In the genomic region with DNA sequence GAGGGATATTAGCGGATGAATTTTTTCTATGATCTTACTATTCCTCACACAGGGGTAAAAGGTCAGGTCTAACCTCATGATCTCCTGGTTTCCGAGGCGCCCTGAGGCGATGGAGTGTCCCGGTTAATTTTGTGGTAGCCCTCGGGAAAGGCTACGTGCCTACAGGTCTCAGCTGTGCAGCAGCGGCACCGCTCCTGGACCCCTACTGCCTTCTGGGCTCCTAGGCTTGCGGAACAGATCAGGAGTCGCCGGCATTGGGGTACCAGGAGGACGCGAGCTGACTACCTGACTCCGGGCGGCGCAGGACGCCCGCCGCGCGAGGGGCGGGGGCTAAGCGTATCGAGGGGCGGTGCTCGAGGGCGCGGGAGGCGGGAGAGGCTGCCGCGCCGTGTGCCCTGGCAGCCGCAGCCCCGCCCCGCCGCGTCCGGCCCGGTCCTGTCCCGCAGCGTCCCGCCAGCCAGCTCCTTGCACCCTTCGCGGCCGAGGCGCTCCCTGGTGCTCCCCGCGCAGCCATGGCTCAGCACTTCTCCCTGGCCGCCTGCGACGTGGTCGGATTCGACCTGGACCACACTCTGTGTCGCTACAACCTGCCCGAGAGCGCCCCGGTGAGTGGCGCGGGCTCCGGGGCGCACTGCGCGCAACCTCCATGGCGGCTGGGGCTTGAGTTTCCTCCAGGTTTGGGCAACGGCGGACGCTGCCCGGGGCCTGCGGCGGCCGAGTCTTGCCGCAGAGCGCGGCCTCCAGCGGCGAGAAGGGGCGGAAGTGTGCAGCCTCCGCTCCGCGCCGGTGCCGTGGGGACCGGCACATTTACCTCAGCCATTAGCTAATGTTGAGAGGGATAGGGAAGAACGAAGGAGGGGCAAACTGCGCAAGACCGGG, we compare ENCODE assay signal across 1 cellular context.
TF ChIP-seq lines count a peak whose summit lies in the region.

A gene (plus strand): TSS at position 435 of the 879 bp plus-strand sequence. CDS start 78 bp downstream, at position 513.

TF ChIP-seq in HepG2, 621 proteins besides CTCF, POLR2A, EP300 and RAD21 (continued from another document and continues in another):
- TF ChIP-seq, protein P1, sequence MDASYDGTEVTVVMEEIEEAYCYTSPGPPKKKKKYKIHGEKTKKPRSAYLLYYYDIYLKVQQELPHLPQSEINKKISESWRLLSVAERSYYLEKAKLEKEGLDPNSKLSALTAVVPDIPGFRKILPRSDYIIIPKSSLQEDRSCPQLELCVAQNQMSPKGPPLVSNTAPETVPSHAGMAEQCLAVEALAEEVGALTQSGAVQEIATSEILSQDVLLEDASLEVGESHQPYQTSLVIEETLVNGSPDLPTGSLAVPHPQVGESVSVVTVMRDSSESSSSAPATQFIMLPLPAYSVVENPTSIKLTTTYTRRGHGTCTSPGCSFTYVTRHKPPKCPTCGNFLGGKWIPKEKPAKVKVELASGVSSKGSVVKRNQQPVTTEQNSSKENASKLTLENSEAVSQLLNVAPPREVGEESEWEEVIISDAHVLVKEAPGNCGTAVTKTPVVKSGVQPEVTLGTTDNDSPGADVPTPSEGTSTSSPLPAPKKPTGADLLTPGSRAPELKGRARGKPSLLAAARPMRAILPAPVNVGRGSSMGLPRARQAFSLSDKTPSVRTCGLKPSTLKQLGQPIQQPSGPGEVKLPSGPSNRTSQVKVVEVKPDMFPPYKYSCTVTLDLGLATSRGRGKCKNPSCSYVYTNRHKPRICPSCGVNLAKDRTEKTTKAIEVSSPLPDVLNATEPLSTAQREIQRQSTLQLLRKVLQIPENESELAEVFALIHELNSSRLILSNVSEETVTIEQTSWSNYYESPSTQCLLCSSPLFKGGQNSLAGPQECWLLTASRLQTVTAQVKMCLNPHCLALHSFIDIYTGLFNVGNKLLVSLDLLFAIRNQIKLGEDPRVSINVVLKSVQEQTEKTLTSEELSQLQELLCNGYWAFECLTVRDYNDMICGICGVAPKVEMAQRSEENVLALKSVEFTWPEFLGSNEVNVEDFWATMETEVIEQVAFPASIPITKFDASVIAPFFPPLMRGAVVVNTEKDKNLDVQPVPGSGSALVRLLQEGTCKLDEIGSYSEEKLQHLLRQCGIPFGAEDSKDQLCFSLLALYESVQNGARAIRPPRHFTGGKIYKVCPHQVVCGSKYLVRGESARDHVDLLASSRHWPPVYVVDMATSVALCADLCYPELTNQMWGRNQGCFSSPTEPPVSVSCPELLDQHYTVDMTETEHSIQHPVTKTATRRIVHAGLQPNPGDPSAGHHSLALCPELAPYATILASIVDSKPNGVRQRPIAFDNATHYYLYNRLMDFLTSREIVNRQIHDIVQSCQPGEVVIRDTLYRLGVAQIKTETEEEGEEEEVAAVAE (CRISPR knock-in tag; IDR thresholded peaks at IDR 0.05; ENCODE audit: borderline replicate concordance): 0 out of 2 replicates have a peak, but pooled peaks have one; percentile 16
- TF ChIP-seq ZNF124 (CRISPR knock-in tag; IDR thresholded peaks at IDR 0.05) (peak; percentile 39; the same call in 1 of the 2 replicates), NFRKB (IDR thresholded peaks at IDR 0.05) (no peak), IRX3 (CRISPR knock-in tag; IDR thresholded peaks at IDR 0.05; ENCODE audit: borderline replicate concordance, low read depth) (no peak), PITX1 (CRISPR knock-in tag; IDR thresholded peaks at IDR 0.05) (peak; percentile 64), HES4 (CRISPR knock-in tag; IDR thresholded peaks at IDR 0.05; ENCODE audit: borderline replicate concordance) (peak; percentile 97), POLR2AphosphoS2 (IDR thresholded peaks at IDR 0.05; ENCODE audit: low read depth, low read length) (no peak), U2AF1 (optimal IDR thresholded peaks at IDR 0.05; ENCODE audit: low read depth, low read length) (peak; percentile 35), PHF5A (CRISPR knock-in tag; IDR thresholded peaks at IDR 0.05; ENCODE audit: low read depth, unreplicated experiment) (no peak), SP140L (CRISPR knock-in tag; IDR thresholded peaks at IDR 0.05; ENCODE audit: borderline replicate concordance) (0 out of 2 replicates have a peak, but pooled peaks have one; percentile 13), ZNF382 (CRISPR knock-in tag; IDR thresholded peaks at IDR 0.05; ENCODE audit: borderline replicate concordance) (no peak), ZNF841 (CRISPR knock-in tag; IDR thresholded peaks at IDR 0.05; ENCODE audit: borderline replicate concordance) (no peak; the same call in 1 of the 2 replicates), ZNF75D (CRISPR knock-in tag; IDR thresholded peaks at IDR 0.05; ENCODE audit: borderline replicate concordance) (no peak), ASH2L (IDR thresholded peaks at IDR 0.05; ENCODE audit: insufficient read length, low read depth, low read length) (peak; percentile 96), HHEX (CRISPR knock-in tag; IDR thresholded peaks at IDR 0.05) (no peak), ZNF570 (CRISPR knock-in tag; IDR thresholded peaks at IDR 0.05; ENCODE audit: borderline replicate concordance) (no peak), ZSCAN9 (CRISPR knock-in tag; IDR thresholded peaks at IDR 0.05; ENCODE audit: borderline replicate concordance) (peak; percentile 81; the same call in 1 of the 2 replicates), KLF11 (CRISPR knock-in tag; IDR thresholded peaks at IDR 0.05) (peak; percentile 30; the same call in 1 of the 2 replicates), ZNF256 (CRISPR knock-in tag; conservative IDR thresholded peaks at IDR 0.05) (0 out of 2 replicates have a peak, but pooled peaks have one; percentile 64), EHMT2 (IDR thresholded peaks at IDR 0.05; ENCODE audit: borderline replicate concordance, low read depth, low read length) (no peak), JUNB (CRISPR knock-in tag; IDR thresholded peaks at IDR 0.05; ENCODE audit: borderline replicate concordance) (no peak), ZNF446 (CRISPR knock-in tag; IDR thresholded peaks at IDR 0.05) (peak; percentile 92)
- TF ChIP-seq, protein P2, sequence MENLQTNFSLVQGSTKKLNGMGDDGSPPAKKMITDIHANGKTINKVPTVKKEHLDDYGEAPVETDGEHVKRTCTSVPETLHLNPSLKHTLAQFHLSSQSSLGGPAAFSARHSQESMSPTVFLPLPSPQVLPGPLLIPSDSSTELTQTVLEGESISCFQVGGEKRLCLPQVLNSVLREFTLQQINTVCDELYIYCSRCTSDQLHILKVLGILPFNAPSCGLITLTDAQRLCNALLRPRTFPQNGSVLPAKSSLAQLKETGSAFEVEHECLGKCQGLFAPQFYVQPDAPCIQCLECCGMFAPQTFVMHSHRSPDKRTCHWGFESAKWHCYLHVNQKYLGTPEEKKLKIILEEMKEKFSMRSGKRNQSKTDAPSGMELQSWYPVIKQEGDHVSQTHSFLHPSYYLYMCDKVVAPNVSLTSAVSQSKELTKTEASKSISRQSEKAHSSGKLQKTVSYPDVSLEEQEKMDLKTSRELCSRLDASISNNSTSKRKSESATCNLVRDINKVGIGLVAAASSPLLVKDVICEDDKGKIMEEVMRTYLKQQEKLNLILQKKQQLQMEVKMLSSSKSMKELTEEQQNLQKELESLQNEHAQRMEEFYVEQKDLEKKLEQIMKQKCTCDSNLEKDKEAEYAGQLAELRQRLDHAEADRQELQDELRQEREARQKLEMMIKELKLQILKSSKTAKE (CRISPR knock-in tag; IDR thresholded peaks at IDR 0.05; ENCODE audit: borderline replicate concordance): peak; percentile 57
- TF ChIP-seq, protein P3, sequence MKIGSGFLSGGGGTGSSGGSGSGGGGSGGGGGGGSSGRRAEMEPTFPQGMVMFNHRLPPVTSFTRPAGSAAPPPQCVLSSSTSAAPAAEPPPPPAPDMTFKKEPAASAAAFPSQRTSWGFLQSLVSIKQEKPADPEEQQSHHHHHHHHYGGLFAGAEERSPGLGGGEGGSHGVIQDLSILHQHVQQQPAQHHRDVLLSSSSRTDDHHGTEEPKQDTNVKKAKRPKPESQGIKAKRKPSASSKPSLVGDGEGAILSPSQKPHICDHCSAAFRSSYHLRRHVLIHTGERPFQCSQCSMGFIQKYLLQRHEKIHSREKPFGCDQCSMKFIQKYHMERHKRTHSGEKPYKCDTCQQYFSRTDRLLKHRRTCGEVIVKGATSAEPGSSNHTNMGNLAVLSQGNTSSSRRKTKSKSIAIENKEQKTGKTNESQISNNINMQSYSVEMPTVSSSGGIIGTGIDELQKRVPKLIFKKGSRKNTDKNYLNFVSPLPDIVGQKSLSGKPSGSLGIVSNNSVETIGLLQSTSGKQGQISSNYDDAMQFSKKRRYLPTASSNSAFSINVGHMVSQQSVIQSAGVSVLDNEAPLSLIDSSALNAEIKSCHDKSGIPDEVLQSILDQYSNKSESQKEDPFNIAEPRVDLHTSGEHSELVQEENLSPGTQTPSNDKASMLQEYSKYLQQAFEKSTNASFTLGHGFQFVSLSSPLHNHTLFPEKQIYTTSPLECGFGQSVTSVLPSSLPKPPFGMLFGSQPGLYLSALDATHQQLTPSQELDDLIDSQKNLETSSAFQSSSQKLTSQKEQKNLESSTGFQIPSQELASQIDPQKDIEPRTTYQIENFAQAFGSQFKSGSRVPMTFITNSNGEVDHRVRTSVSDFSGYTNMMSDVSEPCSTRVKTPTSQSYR (CRISPR knock-in tag; IDR thresholded peaks at IDR 0.05; ENCODE audit: borderline replicate concordance): peak; percentile 7; the same call in 1 of the 2 replicates
- TF ChIP-seq, protein P4, sequence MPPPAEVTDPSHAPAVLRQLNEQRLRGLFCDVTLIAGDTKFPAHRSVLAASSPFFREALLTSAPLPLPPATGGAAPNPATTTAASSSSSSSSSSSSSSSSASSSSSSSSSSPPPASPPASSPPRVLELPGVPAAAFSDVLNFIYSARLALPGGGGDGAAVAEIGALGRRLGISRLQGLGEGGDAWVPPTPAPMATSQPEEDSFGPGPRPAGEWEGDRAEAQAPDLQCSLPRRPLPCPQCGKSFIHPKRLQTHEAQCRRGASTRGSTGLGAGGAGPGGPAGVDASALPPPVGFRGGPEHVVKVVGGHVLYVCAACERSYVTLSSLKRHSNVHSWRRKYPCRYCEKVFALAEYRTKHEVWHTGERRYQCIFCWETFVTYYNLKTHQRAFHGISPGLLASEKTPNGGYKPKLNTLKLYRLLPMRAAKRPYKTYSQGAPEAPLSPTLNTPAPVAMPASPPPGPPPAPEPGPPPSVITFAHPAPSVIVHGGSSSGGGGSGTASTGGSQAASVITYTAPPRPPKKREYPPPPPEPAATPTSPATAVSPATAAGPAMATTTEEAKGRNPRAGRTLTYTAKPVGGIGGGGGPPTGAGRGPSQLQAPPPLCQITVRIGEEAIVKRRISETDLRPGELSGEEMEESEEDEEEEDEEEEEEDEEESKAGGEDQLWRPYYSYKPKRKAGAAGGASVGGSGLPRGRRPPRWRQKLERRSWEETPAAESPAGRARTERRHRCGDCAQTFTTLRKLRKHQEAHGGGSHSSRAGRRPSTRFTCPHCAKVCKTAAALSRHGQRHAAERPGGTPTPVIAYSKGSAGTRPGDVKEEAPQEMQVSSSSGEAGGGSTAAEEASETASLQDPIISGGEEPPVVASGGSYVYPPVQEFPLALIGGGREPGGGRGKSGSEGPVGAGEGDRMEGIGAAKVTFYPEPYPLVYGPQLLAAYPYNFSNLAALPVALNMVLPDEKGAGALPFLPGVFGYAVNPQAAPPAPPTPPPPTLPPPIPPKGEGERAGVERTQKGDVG (CRISPR knock-in tag; IDR thresholded peaks at IDR 0.05; ENCODE audit: borderline replicate concordance): peak; percentile 76
- TF ChIP-seq, protein P5, sequence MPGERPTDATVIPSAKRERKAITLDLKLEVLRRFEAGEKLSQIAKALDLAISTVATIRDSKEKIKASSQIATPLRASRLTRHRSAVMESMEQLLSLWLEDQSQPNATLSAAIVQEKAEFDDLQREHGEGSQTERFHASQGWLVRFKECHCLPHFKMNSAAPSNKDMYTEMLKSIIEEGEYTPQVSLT (CRISPR knock-in tag; IDR thresholded peaks at IDR 0.05; ENCODE audit: borderline replicate concordance, low read depth): no peak; the same call in 1 of the 2 replicates
- TF ChIP-seq, protein P6, sequence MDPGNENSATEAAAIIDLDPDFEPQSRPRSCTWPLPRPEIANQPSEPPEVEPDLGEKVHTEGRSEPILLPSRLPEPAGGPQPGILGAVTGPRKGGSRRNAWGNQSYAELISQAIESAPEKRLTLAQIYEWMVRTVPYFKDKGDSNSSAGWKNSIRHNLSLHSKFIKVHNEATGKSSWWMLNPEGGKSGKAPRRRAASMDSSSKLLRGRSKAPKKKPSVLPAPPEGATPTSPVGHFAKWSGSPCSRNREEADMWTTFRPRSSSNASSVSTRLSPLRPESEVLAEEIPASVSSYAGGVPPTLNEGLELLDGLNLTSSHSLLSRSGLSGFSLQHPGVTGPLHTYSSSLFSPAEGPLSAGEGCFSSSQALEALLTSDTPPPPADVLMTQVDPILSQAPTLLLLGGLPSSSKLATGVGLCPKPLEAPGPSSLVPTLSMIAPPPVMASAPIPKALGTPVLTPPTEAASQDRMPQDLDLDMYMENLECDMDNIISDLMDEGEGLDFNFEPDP (CRISPR knock-in tag; conservative IDR thresholded peaks at IDR 0.05): 0 out of 2 replicates have a peak, but pooled peaks have one; percentile 87
- TF ChIP-seq, protein P7, sequence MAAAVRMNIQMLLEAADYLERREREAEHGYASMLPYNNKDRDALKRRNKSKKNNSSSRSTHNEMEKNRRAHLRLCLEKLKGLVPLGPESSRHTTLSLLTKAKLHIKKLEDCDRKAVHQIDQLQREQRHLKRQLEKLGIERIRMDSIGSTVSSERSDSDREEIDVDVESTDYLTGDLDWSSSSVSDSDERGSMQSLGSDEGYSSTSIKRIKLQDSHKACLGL (CRISPR knock-in tag; IDR thresholded peaks at IDR 0.05): peak; percentile 96
- TF ChIP-seq, protein P8, sequence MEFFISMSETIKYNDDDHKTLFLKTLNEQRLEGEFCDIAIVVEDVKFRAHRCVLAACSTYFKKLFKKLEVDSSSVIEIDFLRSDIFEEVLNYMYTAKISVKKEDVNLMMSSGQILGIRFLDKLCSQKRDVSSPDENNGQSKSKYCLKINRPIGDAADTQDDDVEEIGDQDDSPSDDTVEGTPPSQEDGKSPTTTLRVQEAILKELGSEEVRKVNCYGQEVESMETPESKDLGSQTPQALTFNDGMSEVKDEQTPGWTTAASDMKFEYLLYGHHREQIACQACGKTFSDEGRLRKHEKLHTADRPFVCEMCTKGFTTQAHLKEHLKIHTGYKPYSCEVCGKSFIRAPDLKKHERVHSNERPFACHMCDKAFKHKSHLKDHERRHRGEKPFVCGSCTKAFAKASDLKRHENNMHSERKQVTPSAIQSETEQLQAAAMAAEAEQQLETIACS (CRISPR knock-in tag; IDR thresholded peaks at IDR 0.05): peak; percentile 65
- TF ChIP-seq, protein P9, sequence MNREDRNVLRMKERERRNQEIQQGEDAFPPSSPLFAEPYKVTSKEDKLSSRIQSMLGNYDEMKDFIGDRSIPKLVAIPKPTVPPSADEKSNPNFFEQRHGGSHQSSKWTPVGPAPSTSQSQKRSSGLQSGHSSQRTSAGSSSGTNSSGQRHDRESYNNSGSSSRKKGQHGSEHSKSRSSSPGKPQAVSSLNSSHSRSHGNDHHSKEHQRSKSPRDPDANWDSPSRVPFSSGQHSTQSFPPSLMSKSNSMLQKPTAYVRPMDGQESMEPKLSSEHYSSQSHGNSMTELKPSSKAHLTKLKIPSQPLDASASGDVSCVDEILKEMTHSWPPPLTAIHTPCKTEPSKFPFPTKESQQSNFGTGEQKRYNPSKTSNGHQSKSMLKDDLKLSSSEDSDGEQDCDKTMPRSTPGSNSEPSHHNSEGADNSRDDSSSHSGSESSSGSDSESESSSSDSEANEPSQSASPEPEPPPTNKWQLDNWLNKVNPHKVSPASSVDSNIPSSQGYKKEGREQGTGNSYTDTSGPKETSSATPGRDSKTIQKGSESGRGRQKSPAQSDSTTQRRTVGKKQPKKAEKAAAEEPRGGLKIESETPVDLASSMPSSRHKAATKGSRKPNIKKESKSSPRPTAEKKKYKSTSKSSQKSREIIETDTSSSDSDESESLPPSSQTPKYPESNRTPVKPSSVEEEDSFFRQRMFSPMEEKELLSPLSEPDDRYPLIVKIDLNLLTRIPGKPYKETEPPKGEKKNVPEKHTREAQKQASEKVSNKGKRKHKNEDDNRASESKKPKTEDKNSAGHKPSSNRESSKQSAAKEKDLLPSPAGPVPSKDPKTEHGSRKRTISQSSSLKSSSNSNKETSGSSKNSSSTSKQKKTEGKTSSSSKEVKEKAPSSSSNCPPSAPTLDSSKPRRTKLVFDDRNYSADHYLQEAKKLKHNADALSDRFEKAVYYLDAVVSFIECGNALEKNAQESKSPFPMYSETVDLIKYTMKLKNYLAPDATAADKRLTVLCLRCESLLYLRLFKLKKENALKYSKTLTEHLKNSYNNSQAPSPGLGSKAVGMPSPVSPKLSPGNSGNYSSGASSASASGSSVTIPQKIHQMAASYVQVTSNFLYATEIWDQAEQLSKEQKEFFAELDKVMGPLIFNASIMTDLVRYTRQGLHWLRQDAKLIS (CRISPR knock-in tag; IDR thresholded peaks at IDR 0.05): no peak
